ENCODE assay signal across 10 cellular contexts in genomic region chr14:35779368-35779767, GRCh38.
"Had no signal": no experiment of that assay in that cellular context is flagged by ENCODE, and none has a peak within 500 bp of the region (broad histone marks: within the 10 kb centered on the region; RNA-seq: fewer than 3 reads in every experiment).

No MANE protein-coding gene starts in this region.

- DNase-seq: GM23248, GOT3, H7, H9, HCEC 1CT, HFFc6 had no signal

- FAIRE-seq: H1, H54 had no signal

- ATAC-seq: GM23338, HCT116 had no signal

- H3K4me1 Mint-ChIP-seq: GM23338, H9 had no signal

- H3K27ac Mint-ChIP-seq: GM23338, H9, HFFc6 had no signal

- H3K4me3 Mint-ChIP-seq: GM23338, H9, HFFc6 had no signal
